ENCODE assay signal across 9 cellular contexts in genomic region chr5:110054240-110054639, GRCh38.
DNase-seq lines count a peak whose midpoint lies in the region; ATAC-seq and TF ChIP-seq lines count a peak whose summit lies in the region.
"Had no signal": no experiment of that assay in that cellular context is flagged by ENCODE, and none has a peak within 500 bp of the region (broad histone marks: within the 10 kb centered on the region; RNA-seq: fewer than 3 reads in every experiment).

No MANE protein-coding gene starts in this region.

- peak; percentile 70 for TF ChIP-seq CTCF in astrocyte of the cerebellum (IDR thresholded peaks at IDR 0.05; ENCODE audit: low read depth, low read length, missing control alignments)
- TF ChIP-seq CTCF in testis (IDR thresholded peaks at IDR 0.05), result no peak

- no peak overlapping the region for H3K27ac ChIP-seq in testis
- H3K27ac ChIP-seq: SJSA1 had no signal

- TF ChIP-seq POLR2A in testis (IDR thresholded peaks at IDR 0.05), result no peak

- H3K27me3 ChIP-seq in MG63 (no peaks in the 10 kb centered on the region; the same call in 1 of the 2 replicates), testis (no peaks in the 10 kb centered on the region)
- H3K27me3 ChIP-seq: SJSA1 had no signal

- H3K36me3 ChIP-seq in MG63 (no peaks in the 10 kb centered on the region), testis (ENCODE audit: low read depth, missing control alignments) (no peaks in the 10 kb centered on the region)
- H3K36me3 ChIP-seq: SJSA1 had no signal

- H3K9me3 ChIP-seq in MG63 (no peaks in the 10 kb centered on the region), testis (no peaks in the 10 kb centered on the region)
- H3K9me3 ChIP-seq: SJSA1 had no signal

- H3K27ac Mint-ChIP-seq in T-helper 2 cell treated with Interferon-gamma antibody and Interleukin-4, amounts not matched to agents 5 μg/mL and 100 μg/mL, for 36 hours, result peak overlapping the region; percentile 92

- no peaks in the 10 kb centered on the region for H3K36me3 Mint-ChIP-seq in T-helper 2 cell treated with Interferon-gamma antibody and Interleukin-4, amounts not matched to agents 5 μg/mL and 100 μg/mL, for 36 hours (ENCODE audit: low read depth)

- in situ Hi-C loops in astrocyte of the cerebellum (cut with HindIII; ENCODE audit: low sequenced_read_pairs), result no loop called here

- DNase-seq in DMS153 treated with DMSO at 0.1 percent for 48 hours (lab: John Stamatoyannopoulos, UW; ENCODE audit: unreplicated experiment) (peak; percentile 38), MG63 (peak; percentile 45), astrocyte of the cerebellum (ENCODE audit: low read depth) (peak; percentile 94), myocyte (ENCODE audit: low read depth) (peak; percentile 80), testis (peak; percentile 19), mesenteric fat pad (ENCODE audit: low spot score) (no peak)
- DNase-seq in T-helper 2 cell treated with Interferon-gamma antibody and Interleukin-4, amounts not matched to agents 5 μg/mL and 100 μg/mL, for 36 hours (ENCODE audit: low spot score), result peak; percentile 68

- peaks cover 28% of the 10 kb centered on the region for H3K4me1 Mint-ChIP-seq in T-helper 2 cell treated with Interferon-gamma antibody and Interleukin-4, amounts not matched to agents 5 μg/mL and 100 μg/mL, for 36 hours (ENCODE audit: low read depth)

- intact Hi-C loops in testis (cut with DNase I; ENCODE audit: low total_unique reads), result no loop called here

- ATAC-seq in GM21619 (IDR thresholded peaks at IDR 0.05; ENCODE audit: unreplicated experiment), result peak; percentile 92

- H3K4me3 ChIP-seq in MG63 (no peak overlapping the region), astrocyte of the cerebellum (ENCODE audit: low read depth, low read length) (no peak overlapping the region), testis (no peak overlapping the region)
- H3K4me3 ChIP-seq: SJSA1 had no signal

- no peaks in the 10 kb centered on the region for H3K4me1 ChIP-seq in testis
- H3K4me1 ChIP-seq: SJSA1 had no signal

- H3K9me3 Mint-ChIP-seq in T-helper 2 cell treated with Interferon-gamma antibody and Interleukin-4, amounts not matched to agents 5 μg/mL and 100 μg/mL, for 36 hours, result no peaks in the 10 kb centered on the region

- H3K4me3 Mint-ChIP-seq in T-helper 2 cell treated with Interferon-gamma antibody and Interleukin-4, amounts not matched to agents 5 μg/mL and 100 μg/mL, for 36 hours, result peak overlapping the region; percentile 50

- WGBS in testis, 2 donors, result 44 to 66% methylated on average over 2 of the region's 2 CpGs

- no peaks in the 10 kb centered on the region for H3K27me3 Mint-ChIP-seq in T-helper 2 cell treated with Interferon-gamma antibody and Interleukin-4, amounts not matched to agents 5 μg/mL and 100 μg/mL, for 36 hours (ENCODE audit: low read depth)
